In genomic region chr11:32082346-32082986, GRCh38 we compare ENCODE assay signal across 23 cellular contexts.
"Had no signal": no experiment of that assay in that cellular context is flagged by ENCODE, and none has a peak within 500 bp of the region (broad histone marks: within the 10 kb centered on the region; RNA-seq: fewer than 3 reads in every experiment).

No MANE protein-coding gene starts in this region.

- H3K27ac Mint-ChIP-seq: activated CD4-positive, alpha-beta memory T cell treated with anti-CD3 and anti-CD28 coated beads for 36 hours; activated CD4-positive, alpha-beta T cell treated with anti-CD3 and anti-CD28 coated beads, Interleukin-2, amount 10 ng/mL, durations not matched to agents 7 days and 5 days; activated naive CD4-positive, alpha-beta T cell treated with anti-CD3 and anti-CD28 coated beads for 36 hours; activated naive CD8-positive, alpha-beta T cell; activated T-helper 17 cell treated with anti-CD3 and anti-CD28 coated beads, Interleukin-2, amount 50 U/mL, for 72 hours; T-helper 17 cell had no signal

- H3K36me3 ChIP-seq: brain microvascular endothelial cell had no signal

- H3K4me3 Mint-ChIP-seq: activated CD4-positive, alpha-beta memory T cell treated with anti-CD3 and anti-CD28 coated beads for 36 hours; activated CD4-positive, alpha-beta T cell treated with anti-CD3 and anti-CD28 coated beads, Interleukin-2, amount 10 ng/mL, durations not matched to agents 7 days and 5 days; activated naive CD4-positive, alpha-beta T cell treated with anti-CD3 and anti-CD28 coated beads for 36 hours; activated naive CD8-positive, alpha-beta T cell; activated T-cell treated with anti-CD3 and anti-CD28 coated beads, Interleukin-2, amount 50 U/mL, for 4 hours; activated T-helper 17 cell treated with anti-CD3 and anti-CD28 coated beads, Interleukin-2, amount 50 U/mL, for 72 hours; T-helper 17 cell had no signal

- H3K27ac ChIP-seq: brain microvascular endothelial cell had no signal

- H3K36me3 Mint-ChIP-seq: activated CD4-positive, alpha-beta memory T cell treated with anti-CD3 and anti-CD28 coated beads for 36 hours; activated naive CD8-positive, alpha-beta T cell had no signal

- DNase-seq: activated CD4-positive, alpha-beta memory T cell treated with anti-CD3 and anti-CD28 coated beads for 36 hours; activated CD4-positive, alpha-beta T cell treated with anti-CD3 and anti-CD28 coated beads, Interleukin-2, amount 10 ng/mL, durations not matched to agents 7 days and 5 days; activated CD4-positive, CD25-positive, alpha-beta regulatory T cell; activated CD8-positive, alpha-beta memory T cell treated with anti-CD3 and anti-CD28 coated beads for 24 hours; activated gamma-delta T cell; activated naive CD4-positive, alpha-beta T cell treated with anti-CD3 and anti-CD28 coated beads for 36 hours; activated T-cell treated with anti-CD3 and anti-CD28 coated beads, Interleukin-2, amount 50 U/mL, for 4 hours; amygdala; brain microvascular endothelial cell; cerebellar nuclear complex; KG1; NCI-H1092; NCI-H1417 treated with DMSO at 0.1 percent for 48 hours; NCI-H1694; NCI-H2029; NCI-H2107; NCI-H226; PC-3; SHP77; T-helper 17 cell; T-helper 9 cell had no signal

- H3K27me3 ChIP-seq: brain microvascular endothelial cell had no signal

- H3K4me1 Mint-ChIP-seq: activated CD4-positive, alpha-beta T cell treated with anti-CD3 and anti-CD28 coated beads, Interleukin-2, amount 10 ng/mL, durations not matched to agents 7 days and 5 days had no signal

- ATAC-seq: activated T-cell treated with anti-CD3 and anti-CD28 coated beads, Interleukin-2, amount 50 U/mL, for 4 hours; activated T-helper 17 cell treated with anti-CD3 and anti-CD28 coated beads, Interleukin-2, amount 50 U/mL, for 72 hours; PC-3; T-helper 17 cell had no signal

- H3K9me3 Mint-ChIP-seq: activated CD4-positive, alpha-beta memory T cell treated with anti-CD3 and anti-CD28 coated beads for 36 hours; activated CD4-positive, alpha-beta T cell treated with anti-CD3 and anti-CD28 coated beads, Interleukin-2, amount 10 ng/mL, durations not matched to agents 7 days and 5 days; activated naive CD4-positive, alpha-beta T cell treated with anti-CD3 and anti-CD28 coated beads for 36 hours; activated T-cell treated with anti-CD3 and anti-CD28 coated beads, Interleukin-2, amount 50 U/mL, for 4 hours; activated T-helper 17 cell treated with anti-CD3 and anti-CD28 coated beads, Interleukin-2, amount 50 U/mL, for 72 hours had no signal
